ENCODE assay signal across 1 cellular context in genomic region chr10:32139223-32140073, GRCh38.
TF ChIP-seq lines count a peak whose summit lies in the region.

No MANE protein-coding gene starts in this region.

TF ChIP-seq in liver, 16 proteins besides CTCF, POLR2A, EP300 and RAD21 (continued from another document):
- TF ChIP-seq REST (IDR thresholded peaks at IDR 0.05) = no peak
TF ChIP-seq in liver: peak in this region for 3.
